In the genomic region with DNA sequence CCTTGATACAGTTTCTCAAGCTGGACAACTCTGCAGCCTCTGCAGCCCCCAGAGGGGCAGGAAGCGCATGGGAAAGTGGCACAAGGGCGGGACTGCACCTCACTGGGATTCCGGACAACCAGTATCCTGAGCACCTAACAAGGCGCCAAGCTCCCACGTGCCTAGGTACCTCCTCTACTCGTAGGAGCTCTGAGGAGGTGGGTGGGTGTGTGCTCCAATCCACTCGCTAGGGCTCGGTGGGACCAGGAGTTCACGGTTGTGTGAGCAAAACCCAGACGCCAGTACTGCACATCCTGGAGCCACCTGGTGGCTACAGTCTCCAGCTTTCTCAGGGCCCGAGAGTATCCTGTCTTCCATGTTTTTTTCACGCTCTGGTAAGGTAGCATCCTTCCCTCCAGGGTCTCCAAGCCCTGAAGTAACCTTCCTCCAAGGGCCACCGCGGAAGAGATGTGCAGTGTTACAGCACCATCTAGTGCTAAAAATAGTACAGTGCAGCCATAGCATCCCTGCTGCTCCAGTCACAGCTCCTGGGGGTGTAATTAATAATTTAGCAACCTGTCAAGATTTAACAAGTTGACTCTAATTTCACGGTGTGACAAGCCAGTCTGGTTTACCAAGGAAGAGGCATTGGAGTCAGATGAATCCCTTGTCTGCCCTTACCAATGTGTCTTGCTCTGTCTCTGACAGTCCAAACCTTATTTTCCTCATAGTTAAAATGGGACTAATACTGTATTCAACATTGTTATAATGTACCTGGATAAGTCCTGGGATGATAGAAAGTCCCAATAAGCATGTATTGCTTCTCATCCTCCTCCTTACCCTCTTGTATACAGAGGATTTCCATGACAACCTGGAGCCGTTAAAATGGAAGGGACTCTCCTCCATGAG, we compare ENCODE assay signal across 8 cellular contexts.
A peak's percentile ranks its signal among the peaks of the same experiment; 100 is the strongest.
DNase-seq lines count a peak whose midpoint lies in the region; ATAC-seq, FAIRE-seq and TF ChIP-seq lines count a peak whose summit lies in the region.

No MANE protein-coding gene starts in this region.

- H3K36me3 ChIP-seq in gastroesophageal sphincter, result peaks cover 0 to 22% of the 10 kb centered on the region in 2 donors
- no peaks in the 10 kb centered on the region for H3K36me3 ChIP-seq in pancreas

- H3K4me1 ChIP-seq in gastroesophageal sphincter, result peaks cover 0 to 7% (median 0%) of the 10 kb centered on the region in 3 donors
- H3K4me1 ChIP-seq in pancreas, result peaks cover 0 to 5% (median 0%) of the 10 kb centered on the region in 3 donors

- H3K9me3 Mint-ChIP-seq in activated T-cell treated with anti-CD3 and anti-CD28 coated beads, Interleukin-2, amount 50 U/mL, for 4 hours, result no peaks in the 10 kb centered on the region

- peak; percentile 50 to 85 (median 65) for TF ChIP-seq CTCF in gastroesophageal sphincter (IDR thresholded peaks at IDR 0.05)
- TF ChIP-seq CTCF in pancreas (IDR thresholded peaks at IDR 0.05), result peak; percentile 63 to 80 (median 65)

- peaks cover 1% of the 10 kb centered on the region for H3K4me1 Mint-ChIP-seq in activated T-cell treated with anti-CD3 and anti-CD28 coated beads, Interleukin-2, amount 50 U/mL, for 4 hours (ENCODE audit: low read depth)

- no peak overlapping the region for H3K4me3 Mint-ChIP-seq in activated T-cell treated with anti-CD3 and anti-CD28 coated beads, Interleukin-2, amount 50 U/mL, for 4 hours

- TF ChIP-seq EP300 in gastroesophageal sphincter (IDR thresholded peaks at IDR 0.05), result no peak

- ATAC-seq in GM19397 (IDR thresholded peaks at IDR 0.05; ENCODE audit: unreplicated experiment), result peak; percentile 75
- peak; percentile 75 for ATAC-seq in HG03460 (IDR thresholded peaks at IDR 0.05; ENCODE audit: unreplicated experiment)
- ATAC-seq in activated T-cell treated with anti-CD3 and anti-CD28 coated beads, Interleukin-2, amount 50 U/mL, for 4 hours, result peak; percentile 87 to 88
- peak; percentile 79 for ATAC-seq in gastroesophageal sphincter
- ATAC-seq in pancreas, result peak; percentile 76 to 98 (median 92)

- FAIRE-seq in pancreas (lab: Jason Lieb, UNC), result no peak

- WGBS in gastroesophageal sphincter (ENCODE audit: low coverage in 1 of 2), 2 donors, result 0 to 10% methylated on average over 2 to 5 of the region's 16 CpGs
- WGBS in pancreas, 2 donors, result 35 to 39% methylated on average over 14 to 16 of the region's 16 CpGs

- DNase-seq in D341Med (ENCODE audit: low spot score), result peak; percentile 81
- DNase-seq in NOMO-1 treated with DMSO at 0.1 percent for 48 hours (lab: John Stamatoyannopoulos, UW; ENCODE audit: unreplicated experiment), result peak; percentile 29
- DNase-seq in activated T-cell treated with anti-CD3 and anti-CD28 coated beads, Interleukin-2, amount 50 U/mL, for 4 hours, result peak; percentile 14
- peak in 1 of 6 donors; percentile 48 for DNase-seq in pancreas
- no peak for DNase-seq in dedifferentiated amniotic fluid mesenchymal stem cell (ENCODE audit: extremely low spot score)

- no peak for TF ChIP-seq POLR2A in gastroesophageal sphincter (IDR thresholded peaks at IDR 0.05)

- H3K27ac ChIP-seq in gastroesophageal sphincter (no peak overlapping the region), pancreas (no peak overlapping the region)

- H3K27me3 ChIP-seq in gastroesophageal sphincter, result no peaks in the 10 kb centered on the region
- no peaks in the 10 kb centered on the region for H3K27me3 ChIP-seq in pancreas

- no peaks in the 10 kb centered on the region for H3K9me3 ChIP-seq in gastroesophageal sphincter
- no peaks in the 10 kb centered on the region for H3K9me3 ChIP-seq in pancreas

- H3K27me3 Mint-ChIP-seq in activated T-cell treated with anti-CD3 and anti-CD28 coated beads, Interleukin-2, amount 50 U/mL, for 4 hours (ENCODE audit: low read depth), result no peaks in the 10 kb centered on the region

- peaks cover 6% of the 10 kb centered on the region for H3K36me3 Mint-ChIP-seq in activated T-cell treated with anti-CD3 and anti-CD28 coated beads, Interleukin-2, amount 50 U/mL, for 4 hours (ENCODE audit: insufficient read depth)

- H3K4me3 ChIP-seq in gastroesophageal sphincter (no peak overlapping the region), pancreas (no peak overlapping the region)

- intact Hi-C loops in pancreas (cut with DNase I), result loop anchor here in 1 of 3 donors (5.0 kb wide), 1 partner anchor 197 kb away; no protein-coding TSS in a partner anchor
